ENCODE assay signal across 19 cellular contexts in genomic region chr12:56391721-56392120, GRCh38. TPM values are rescaled to one million over a fixed set of nuclear protein-coding genes. Genes with fewer than 3 reads are reported as not detected.
A peak's percentile ranks its signal among the peaks of the same experiment; 100 is the strongest.
DNase-seq lines count a peak whose midpoint lies in the region; ATAC-seq lines count a peak whose summit lies in the region.
"Had no signal": no experiment of that assay in that cellular context is flagged by ENCODE, and none has a peak within 500 bp of the region (broad histone marks: within the 10 kb centered on the region; RNA-seq: fewer than 3 reads in every experiment).

No MANE protein-coding gene starts in this region.

- H3K36me3 Mint-ChIP-seq in activated CD8-positive, alpha-beta memory T cell treated with anti-CD3 and anti-CD28 coated beads, Interleukin-2, amount 10 ng/mL, durations not matched to agents 7 days and 5 days: peaks cover 1% of the 10 kb centered on the region
- H3K36me3 Mint-ChIP-seq in activated CD4-positive, alpha-beta T cell treated with anti-CD3 and anti-CD28 coated beads, Interleukin-2, amount 10 ng/mL, durations not matched to agents 24 days and 14 days (ENCODE audit: low read depth): no peaks in the 10 kb centered on the region
- H3K36me3 Mint-ChIP-seq in effector memory CD8-positive, alpha-beta T cell (ENCODE audit: insufficient read depth): no peaks in the 10 kb centered on the region
- H3K36me3 Mint-ChIP-seq: CD4-positive, CD25-positive, alpha-beta regulatory T cell; CD8-positive, alpha-beta T cell had no signal

- no peak for ATAC-seq in activated CD8-positive, alpha-beta memory T cell treated with anti-CD3 and anti-CD28 coated beads, Interleukin-2, amount 10 ng/mL, durations not matched to agents 7 days and 5 days
- ATAC-seq in effector memory CD8-positive, alpha-beta T cell (replicated peaks): no peak
- ATAC-seq: CD8-positive, alpha-beta T cell; GM12878 had no signal

- H3K27me3 Mint-ChIP-seq in activated CD8-positive, alpha-beta memory T cell treated with anti-CD3 and anti-CD28 coated beads, Interleukin-2, amount 10 ng/mL, durations not matched to agents 7 days and 5 days: no peaks in the 10 kb centered on the region
- H3K27me3 Mint-ChIP-seq in activated CD4-positive, alpha-beta T cell treated with anti-CD3 and anti-CD28 coated beads, Interleukin-2, amount 10 ng/mL, durations not matched to agents 24 days and 14 days: no peaks in the 10 kb centered on the region
- H3K27me3 Mint-ChIP-seq in effector memory CD8-positive, alpha-beta T cell: no peaks in the 10 kb centered on the region
- H3K27me3 Mint-ChIP-seq: B cell had no signal

- no peak overlapping the region for H3K4me3 Mint-ChIP-seq in activated CD8-positive, alpha-beta memory T cell treated with anti-CD3 and anti-CD28 coated beads, Interleukin-2, amount 10 ng/mL, durations not matched to agents 7 days and 5 days
- H3K4me3 Mint-ChIP-seq in activated CD4-positive, alpha-beta T cell treated with anti-CD3 and anti-CD28 coated beads, Interleukin-2, amount 10 ng/mL, durations not matched to agents 24 days and 14 days: no peak overlapping the region
- H3K4me3 Mint-ChIP-seq in effector memory CD8-positive, alpha-beta T cell: no peak overlapping the region
- H3K4me3 Mint-ChIP-seq: B cell; CD4-positive, CD25-positive, alpha-beta regulatory T cell; CD8-positive, alpha-beta T cell had no signal

- H3K27ac Mint-ChIP-seq in activated CD8-positive, alpha-beta memory T cell treated with anti-CD3 and anti-CD28 coated beads, Interleukin-2, amount 10 ng/mL, durations not matched to agents 7 days and 5 days: no peak overlapping the region
- H3K27ac Mint-ChIP-seq in activated CD4-positive, alpha-beta T cell treated with anti-CD3 and anti-CD28 coated beads, Interleukin-2, amount 10 ng/mL, durations not matched to agents 24 days and 14 days: no peak overlapping the region
- no peak overlapping the region for H3K27ac Mint-ChIP-seq in effector memory CD8-positive, alpha-beta T cell
- H3K27ac Mint-ChIP-seq: B cell; CD4-positive, CD25-positive, alpha-beta regulatory T cell; CD8-positive, alpha-beta T cell had no signal

- no peaks in the 10 kb centered on the region for H3K4me1 Mint-ChIP-seq in activated CD8-positive, alpha-beta memory T cell treated with anti-CD3 and anti-CD28 coated beads, Interleukin-2, amount 10 ng/mL, durations not matched to agents 7 days and 5 days
- no peaks in the 10 kb centered on the region for H3K4me1 Mint-ChIP-seq in activated CD4-positive, alpha-beta T cell treated with anti-CD3 and anti-CD28 coated beads, Interleukin-2, amount 10 ng/mL, durations not matched to agents 24 days and 14 days
- H3K4me1 Mint-ChIP-seq in effector memory CD8-positive, alpha-beta T cell (ENCODE audit: low read depth in 2 of 2): no peaks in the 10 kb centered on the region
- H3K4me1 Mint-ChIP-seq: CD4-positive, CD25-positive, alpha-beta regulatory T cell had no signal

- H3K9me3 Mint-ChIP-seq in activated CD8-positive, alpha-beta memory T cell treated with anti-CD3 and anti-CD28 coated beads, Interleukin-2, amount 10 ng/mL, durations not matched to agents 7 days and 5 days (ENCODE audit: low read depth): no peaks in the 10 kb centered on the region
- H3K9me3 Mint-ChIP-seq in activated CD4-positive, alpha-beta T cell treated with anti-CD3 and anti-CD28 coated beads, Interleukin-2, amount 10 ng/mL, durations not matched to agents 24 days and 14 days: no peaks in the 10 kb centered on the region
- H3K9me3 Mint-ChIP-seq in effector memory CD8-positive, alpha-beta T cell: no peaks in the 10 kb centered on the region
- H3K9me3 Mint-ChIP-seq: CD4-positive, CD25-positive, alpha-beta regulatory T cell; CD8-positive, alpha-beta T cell had no signal

- intact Hi-C loops in activated CD4-positive, alpha-beta T cell treated with anti-CD3 and anti-CD28 coated beads, Interleukin-2, amount 10 ng/mL, durations not matched to agents 24 days and 14 days (cut with micrococcal nuclease): no loop called here

- peak; percentile 5 for DNase-seq in activated CD8-positive, alpha-beta memory T cell treated with anti-CD3 and anti-CD28 coated beads, Interleukin-2, amount 10 ng/mL, durations not matched to agents 7 days and 5 days
- DNase-seq in activated CD8-positive, alpha-beta memory T cell treated with anti-CD3 and anti-CD28 coated beads for 24 hours: no peak
- DNase-seq in kidney tubule cell (ENCODE audit: low spot score): peak; percentile 2
- DNase-seq in renal cortical epithelial cell (ENCODE audit: low read depth): peak; percentile 15
- no peak for DNase-seq in activated CD4-positive, alpha-beta T cell treated with anti-CD3 and anti-CD28 coated beads, Interleukin-2, amount 10 ng/mL, durations not matched to agents 24 days and 14 days
- DNase-seq in effector memory CD8-positive, alpha-beta T cell: no peak
- DNase-seq: Caco-2; CD4-positive, CD25-positive, alpha-beta regulatory T cell; CD8-positive, alpha-beta T cell; DMS 273 treated with DMSO at 0.1 percent for 48 hours; DMS79; EL; GDM1; GM23248; H7; HCEC 1CT had no signal

- CTCF ChIA-PET in activated CD8-positive, alpha-beta memory T cell treated with anti-CD3 and anti-CD28 coated beads, Interleukin-2, amount 10 ng/mL, durations not matched to agents 7 days and 5 days (lab: Charles Lee): interaction anchor here (0.8 to 2.5 kb wide), 3 partner anchors 8 to 73 kb away, joined by 3 to 7 read pairs (median 3); no protein-coding TSS in a partner anchor

RNA-seq across cellular contexts. Expression of gene APOF, which starts 29.1 kb away (rescaled TPM):
- not detected for total RNA-seq in activated CD8-positive, alpha-beta memory T cell treated with anti-CD3 and anti-CD28 coated beads, Interleukin-2, amount 10 ng/mL, durations not matched to agents 7 days and 5 days
- total RNA-seq in renal cortical epithelial cell: not detected in 2 replicates
- total RNA-seq in activated CD4-positive, alpha-beta T cell treated with anti-CD3 and anti-CD28 coated beads, Interleukin-2, amount 10 ng/mL, durations not matched to agents 24 days and 14 days: not detected in 2 replicates
- total RNA-seq: B cell; CD4-positive, CD25-positive, alpha-beta regulatory T cell; CD8-positive, alpha-beta T cell; GM23248; H1; H7 had no signal

RNA-seq across cellular contexts. Expression of gene STAT2, which starts 31.8 kb away (rescaled TPM):
- total RNA-seq in activated CD8-positive, alpha-beta memory T cell treated with anti-CD3 and anti-CD28 coated beads, Interleukin-2, amount 10 ng/mL, durations not matched to agents 7 days and 5 days: 100 to 1,000 TPM; 178 to 308 TPM
- 141 and 200 TPM in 2 replicates for total RNA-seq in renal cortical epithelial cell
- 64.9 and 68.4 TPM in 2 replicates for total RNA-seq in activated CD4-positive, alpha-beta T cell treated with anti-CD3 and anti-CD28 coated beads, Interleukin-2, amount 10 ng/mL, durations not matched to agents 24 days and 14 days

RNA-seq across cellular contexts. Expression of gene IL23A, which starts 53.0 kb away (rescaled TPM):
- 10 to 100 TPM in 1 of 2 experiments, 1 to 10 TPM in 1; 2.9 to 12.4 TPM for total RNA-seq in activated CD8-positive, alpha-beta memory T cell treated with anti-CD3 and anti-CD28 coated beads, Interleukin-2, amount 10 ng/mL, durations not matched to agents 7 days and 5 days
- total RNA-seq in renal cortical epithelial cell: 1.7 and 25.2 TPM in 2 replicates
- total RNA-seq in activated CD4-positive, alpha-beta T cell treated with anti-CD3 and anti-CD28 coated beads, Interleukin-2, amount 10 ng/mL, durations not matched to agents 24 days and 14 days: 36.0 and 36.9 TPM in 2 replicates
- total RNA-seq: GM23248 had no signal

RNA-seq across cellular contexts. Expression of gene TIMELESS, which starts 57.5 kb away (rescaled TPM):
- total RNA-seq in activated CD8-positive, alpha-beta memory T cell treated with anti-CD3 and anti-CD28 coated beads, Interleukin-2, amount 10 ng/mL, durations not matched to agents 7 days and 5 days: 10 to 100 TPM; 64.1 to 65.8 TPM
- 5.2 and 8.7 TPM in 2 replicates for total RNA-seq in renal cortical epithelial cell
- 46.5 and 48.8 TPM in 2 replicates for total RNA-seq in activated CD4-positive, alpha-beta T cell treated with anti-CD3 and anti-CD28 coated beads, Interleukin-2, amount 10 ng/mL, durations not matched to agents 24 days and 14 days

RNA-seq across cellular contexts. Expression of gene PAN2, which starts 57.9 kb away (rescaled TPM):
- 10 to 100 TPM; 48.7 to 72.5 TPM for total RNA-seq in activated CD8-positive, alpha-beta memory T cell treated with anti-CD3 and anti-CD28 coated beads, Interleukin-2, amount 10 ng/mL, durations not matched to agents 7 days and 5 days
- total RNA-seq in renal cortical epithelial cell: 5.6 and 22.7 TPM in 2 replicates
- 31.3 and 34.7 TPM in 2 replicates for total RNA-seq in activated CD4-positive, alpha-beta T cell treated with anti-CD3 and anti-CD28 coated beads, Interleukin-2, amount 10 ng/mL, durations not matched to agents 24 days and 14 days

Comparison
In these comparisons a context has a peak if more than half of its experiments do, and no peak if none do; other contexts are left out.
1. DNase-seq: peak in activated CD8-positive, alpha-beta memory T cell treated with anti-CD3 and anti-CD28 coated beads, Interleukin-2, amount 10 ng/mL, durations not matched to agents 7 days and 5 days (single experiment), kidney tubule cell (single experiment) and renal cortical epithelial cell (single experiment); none in activated CD8-positive, alpha-beta memory T cell treated with anti-CD3 and anti-CD28 coated beads for 24 hours (single experiment), activated CD4-positive, alpha-beta T cell treated with anti-CD3 and anti-CD28 coated beads, Interleukin-2, amount 10 ng/mL, durations not matched to agents 24 days and 14 days (single experiment) and effector memory CD8-positive, alpha-beta T cell (0 of 3).